17 cellular contexts compared by ENCODE assay signal in the genomic region with DNA sequence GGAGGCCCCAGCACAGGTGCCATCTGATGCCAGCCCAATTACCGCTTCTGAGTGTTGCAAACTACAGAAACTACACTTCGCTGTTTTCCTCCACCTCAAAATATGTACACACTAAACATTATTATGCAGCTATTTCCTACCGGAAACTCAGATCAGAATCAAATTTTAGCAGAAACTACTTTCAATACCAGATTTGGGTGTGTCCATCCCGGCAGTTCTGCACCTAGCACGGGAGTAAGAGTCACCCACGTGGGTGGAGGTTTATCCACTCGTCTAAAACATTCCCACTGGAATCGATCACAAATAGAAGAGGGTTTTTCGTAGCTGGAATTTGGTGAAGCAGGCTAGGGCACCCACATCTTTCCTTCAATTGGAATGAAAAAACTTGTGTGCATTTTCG.
A peak's percentile ranks its signal among the peaks of the same experiment; 100 is the strongest.
DNase-seq lines count a peak whose midpoint lies in the region; ATAC-seq and TF ChIP-seq lines count a peak whose summit lies in the region.
"Had no signal": no experiment of that assay in that cellular context is flagged by ENCODE, and none has a peak within 500 bp of the region (broad histone marks: within the 10 kb centered on the region; RNA-seq: fewer than 3 reads in every experiment).

No MANE protein-coding gene starts in this region.

- ATAC-seq in GM23338 = no peak
- ATAC-seq: A549, HepG2, Panc1 had no signal

- H3K4me1 ChIP-seq in GM23338 (ENCODE audit: insufficient read depth) = peaks cover 55% of the 10 kb centered on the region
- H3K4me1 ChIP-seq in neural progenitor cell = peaks cover 5% of the 10 kb centered on the region
- no peaks in the 10 kb centered on the region for H3K4me1 ChIP-seq in ovary (ENCODE audit: insufficient read depth)
- H3K4me1 ChIP-seq: A549; BLaER1 treated with 17β-estradiol and CSF1 and Interleukin-3, amounts not matched to agents 10 nM and 100 nM had no signal

- H4K20me1 ChIP-seq in GM23338 (replicated peaks; ENCODE audit: insufficient read depth) (no peaks in the 10 kb centered on the region), neural progenitor cell (ENCODE audit: low read depth) (no peaks in the 10 kb centered on the region)
- H4K20me1 ChIP-seq: BLaER1 treated with 17β-estradiol and CSF1 and Interleukin-3, amounts not matched to agents 10 nM and 100 nM had no signal

- H3K9me3 Mint-ChIP-seq in GM23338 = no peaks in the 10 kb centered on the region
- peaks cover 3% of the 10 kb centered on the region for H3K9me3 Mint-ChIP-seq in neural progenitor cell

- no peak overlapping the region for H3K4me3 Mint-ChIP-seq in GM23338
- H3K4me3 Mint-ChIP-seq in neural progenitor cell = no peak overlapping the region

- H3K9me2 ChIP-seq in GM23338 (ENCODE audit: insufficient read depth) = 0 out of 2 replicates have a peak, but pooled peaks cover 4% of the 10 kb centered on the region

- TF ChIP-seq CTCF in GM23338 (conservative IDR thresholded peaks at IDR 0.05; ENCODE audit: low read depth in 2 of 2) (no peak), neural progenitor cell (IDR thresholded peaks at IDR 0.05) (no peak), ovary (IDR thresholded peaks at IDR 0.05) (no peak)

- peaks cover 51% of the 10 kb centered on the region for H3K4me1 Mint-ChIP-seq in GM23338
- H3K4me1 Mint-ChIP-seq in neural progenitor cell = peaks cover 4% of the 10 kb centered on the region

- H3K27me3 Mint-ChIP-seq in GM23338 (ENCODE audit: insufficient read depth, low read depth, poor library complexity) (peaks cover 3% of the 10 kb centered on the region), neural progenitor cell (ENCODE audit: insufficient read depth, low read depth) (peaks cover 9% of the 10 kb centered on the region)

- H3K9ac ChIP-seq in neural progenitor cell = no peak overlapping the region
- H3K9ac ChIP-seq: BLaER1 treated with 17β-estradiol and CSF1 and Interleukin-3, amounts not matched to agents 10 nM and 100 nM had no signal

- H3K4me3 ChIP-seq in GM23338 (peak overlapping the region; percentile 33), neural progenitor cell (no peak overlapping the region), ovary (no peak overlapping the region)
- H3K4me3 ChIP-seq: A549; BLaER1 treated with 17β-estradiol and CSF1 and Interleukin-3, amounts not matched to agents 10 nM and 100 nM had no signal

- WGBS in ovary, 3 donors = 73 to 79% (median 76%) methylated on average over 10 of the region's 10 CpGs

- DNase-seq in GM23338 (ENCODE audit: low spot score) (no peak), SW480 (ENCODE audit: low spot score) (peak; percentile 4), epithelial cell of prostate (ENCODE audit: low read depth, low spot score) (no peak), neural progenitor cell (ENCODE audit: low spot score) (no peak), NCI-H187 (lab: John Stamatoyannopoulos, UW) (no peak), ovary (no peak)
- DNase-seq in activated CD4-positive, alpha-beta T cell treated with anti-CD3 and anti-CD28 coated beads, Interleukin-2, amount 50 U/mL, for 1 hour = no peak
- DNase-seq: DMS 273 treated with DMSO at 0.1 percent for 48 hours, EL, KG1, NCI-H1436, NCI-H2029 treated with DMSO at 0.1 percent for 48 hours, NCI-H524 had no signal

- peak overlapping the region; percentile 70; the same call in 1 of the 2 replicates for H3K27ac Mint-ChIP-seq in GM23338
- no peak overlapping the region for H3K27ac Mint-ChIP-seq in neural progenitor cell

- H3F3A ChIP-seq in GM23338 (replicated peaks; ENCODE audit: low read depth) (peaks cover 13% of the 10 kb centered on the region), neural progenitor cell (ENCODE audit: low read depth) (peaks cover 3% of the 10 kb centered on the region)

- H3K27me3 ChIP-seq in GM23338 (ENCODE audit: insufficient read depth) (no peaks in the 10 kb centered on the region), neural progenitor cell (no peaks in the 10 kb centered on the region), ovary (no peaks in the 10 kb centered on the region)
- H3K27me3 ChIP-seq: BLaER1 treated with 17β-estradiol and CSF1 and Interleukin-3, amounts not matched to agents 10 nM and 100 nM had no signal

- H3K79me2 ChIP-seq in GM23338 (replicated peaks; ENCODE audit: insufficient read depth) = no peaks in the 10 kb centered on the region
- H3K79me2 ChIP-seq in neural progenitor cell (ENCODE audit: low read depth) = no peaks in the 10 kb centered on the region

- H3K36me3 Mint-ChIP-seq in GM23338 (ENCODE audit: low read depth) (no peaks in the 10 kb centered on the region; the same call in 2 of the 3 replicates), neural progenitor cell (no peaks in the 10 kb centered on the region)

- H3K27ac ChIP-seq in GM23338 (ENCODE audit: low read depth) (peak overlapping the region; percentile 98), epithelial cell of prostate (peak overlapping the region; percentile 43), neural progenitor cell (no peak overlapping the region), ovary (no peak overlapping the region)
- H3K27ac ChIP-seq: A549; BLaER1 treated with 17β-estradiol and CSF1 and Interleukin-3, amounts not matched to agents 10 nM and 100 nM had no signal

- H3K4me2 ChIP-seq in GM23338 (peak overlapping the region; percentile 74), neural progenitor cell (no peak overlapping the region)
- H3K4me2 ChIP-seq: A549; BLaER1 treated with 17β-estradiol and CSF1 and Interleukin-3, amounts not matched to agents 10 nM and 100 nM had no signal

- H3K9me3 ChIP-seq in neural progenitor cell (ENCODE audit: low read depth) = no peaks in the 10 kb centered on the region
- H3K9me3 ChIP-seq in ovary = no peaks in the 10 kb centered on the region
- H3K9me3 ChIP-seq: A549; BLaER1 treated with 17β-estradiol and CSF1 and Interleukin-3, amounts not matched to agents 10 nM and 100 nM had no signal

- no peak for TF ChIP-seq POLR2A in ovary (IDR thresholded peaks at IDR 0.05)

- no peak for TF ChIP-seq EP300 in ovary (IDR thresholded peaks at IDR 0.05)

- H2AFZ ChIP-seq in GM23338 = no peak overlapping the region
- peak overlapping the region; percentile 89 for H2AFZ ChIP-seq in neural progenitor cell (replicated peaks)

- no peaks in the 10 kb centered on the region for H3K36me3 ChIP-seq in GM23338 (ENCODE audit: insufficient read depth)
- H3K36me3 ChIP-seq in neural progenitor cell = no peaks in the 10 kb centered on the region
- no peaks in the 10 kb centered on the region for H3K36me3 ChIP-seq in ovary
- H3K36me3 ChIP-seq: BLaER1 treated with 17β-estradiol and CSF1 and Interleukin-3, amounts not matched to agents 10 nM and 100 nM had no signal

- intact Hi-C loops in ovary (cut with DNase I) = no loop called here

TF ChIP-seq in GM23338, 12 proteins besides CTCF, POLR2A, EP300 and RAD21 (continues in another document):
- TF ChIP-seq EZH2phosphoT487 (IDR thresholded peaks at IDR 0.05; ENCODE audit: unreplicated experiment) (no peak), JUNB (IDR thresholded peaks at IDR 0.05; ENCODE audit: unreplicated experiment) (no peak), ZNF331 (CRISPR knock-in tag; IDR thresholded peaks at IDR 0.05; ENCODE audit: low read depth) (no peak), CREB1 (CRISPR knock-in tag; IDR thresholded peaks at IDR 0.05; ENCODE audit: low read depth) (no peak), POLR2AphosphoS5 (IDR thresholded peaks at IDR 0.05; ENCODE audit: low read depth) (no peak)
- TF ChIP-seq, protein P1, sequence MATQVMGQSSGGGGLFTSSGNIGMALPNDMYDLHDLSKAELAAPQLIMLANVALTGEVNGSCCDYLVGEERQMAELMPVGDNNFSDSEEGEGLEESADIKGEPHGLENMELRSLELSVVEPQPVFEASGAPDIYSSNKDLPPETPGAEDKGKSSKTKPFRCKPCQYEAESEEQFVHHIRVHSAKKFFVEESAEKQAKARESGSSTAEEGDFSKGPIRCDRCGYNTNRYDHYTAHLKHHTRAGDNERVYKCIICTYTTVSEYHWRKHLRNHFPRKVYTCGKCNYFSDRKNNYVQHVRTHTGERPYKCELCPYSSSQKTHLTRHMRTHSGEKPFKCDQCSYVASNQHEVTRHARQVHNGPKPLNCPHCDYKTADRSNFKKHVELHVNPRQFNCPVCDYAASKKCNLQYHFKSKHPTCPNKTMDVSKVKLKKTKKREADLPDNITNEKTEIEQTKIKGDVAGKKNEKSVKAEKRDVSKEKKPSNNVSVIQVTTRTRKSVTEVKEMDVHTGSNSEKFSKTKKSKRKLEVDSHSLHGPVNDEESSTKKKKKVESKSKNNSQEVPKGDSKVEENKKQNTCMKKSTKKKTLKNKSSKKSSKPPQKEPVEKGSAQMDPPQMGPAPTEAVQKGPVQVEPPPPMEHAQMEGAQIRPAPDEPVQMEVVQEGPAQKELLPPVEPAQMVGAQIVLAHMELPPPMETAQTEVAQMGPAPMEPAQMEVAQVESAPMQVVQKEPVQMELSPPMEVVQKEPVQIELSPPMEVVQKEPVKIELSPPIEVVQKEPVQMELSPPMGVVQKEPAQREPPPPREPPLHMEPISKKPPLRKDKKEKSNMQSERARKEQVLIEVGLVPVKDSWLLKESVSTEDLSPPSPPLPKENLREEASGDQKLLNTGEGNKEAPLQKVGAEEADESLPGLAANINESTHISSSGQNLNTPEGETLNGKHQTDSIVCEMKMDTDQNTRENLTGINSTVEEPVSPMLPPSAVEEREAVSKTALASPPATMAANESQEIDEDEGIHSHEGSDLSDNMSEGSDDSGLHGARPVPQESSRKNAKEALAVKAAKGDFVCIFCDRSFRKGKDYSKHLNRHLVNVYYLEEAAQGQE (IDR thresholded peaks at IDR 0.05; ENCODE audit: unreplicated experiment) = no peak

Comparison
In these comparisons a context has a peak if more than half of its experiments do, and no peak if none do; other contexts are left out.
1. H3K27ac ChIP-seq: peak in GM23338 (single experiment) and epithelial cell of prostate (single experiment); none in neural progenitor cell (single experiment) and ovary (0 of 2).